ENCODE assay signal across 9 cellular contexts in genomic region chr11:2390871-2391662, GRCh38. TPM values are rescaled to one million over a fixed set of nuclear protein-coding genes. Genes with fewer than 3 reads are reported as not detected.
DNase-seq lines count a peak whose midpoint lies in the region; ATAC-seq and TF ChIP-seq lines count a peak whose summit lies in the region.
"Had no signal": no experiment of that assay in that cellular context is flagged by ENCODE, and none has a peak within 500 bp of the region (broad histone marks: within the 10 kb centered on the region; RNA-seq: fewer than 3 reads in every experiment).

No MANE protein-coding gene starts in this region.

- DNase-seq in AG09309 (ENCODE audit: low read depth) = peak; percentile 13
- DNase-seq in NAMALWA (ENCODE audit: low spot score) = peak; percentile 78
- DNase-seq in choroid plexus epithelial cell (ENCODE audit: low read depth) = peak; percentile 76
- DNase-seq in WERI-Rb-1 = no peak
- no peak for DNase-seq in activated CD4-positive, alpha-beta T cell treated with anti-CD3 and anti-CD28 coated beads for 36 hours
- DNase-seq in foreskin melanocyte = no peak

- no peaks in the 10 kb centered on the region for H3K27me3 Mint-ChIP-seq in activated CD4-positive, alpha-beta T cell treated with anti-CD3 and anti-CD28 coated beads for 36 hours

- H3K36me3 ChIP-seq in mucosa of stomach (ENCODE audit: control insufficient read depth, insufficient read depth, low read length) = peaks cover 4% of the 10 kb centered on the region
- peaks cover 13% of the 10 kb centered on the region for H3K36me3 ChIP-seq in WERI-Rb-1

- no peaks in the 10 kb centered on the region for H3K9me3 Mint-ChIP-seq in activated CD4-positive, alpha-beta T cell treated with anti-CD3 and anti-CD28 coated beads for 36 hours (ENCODE audit: low read depth)

- no peak overlapping the region for H3K27ac Mint-ChIP-seq in activated CD4-positive, alpha-beta T cell treated with anti-CD3 and anti-CD28 coated beads for 36 hours

- TF ChIP-seq CTCF in AG09309 (IDR thresholded peaks at IDR 0.05; ENCODE audit: control insufficient read depth, insufficient read depth, low read depth, low read length, missing control alignments) (no peak), choroid plexus epithelial cell (conservative IDR thresholded peaks at IDR 0.05; ENCODE audit: low read depth, low read length) (no peak), WERI-Rb-1 (IDR thresholded peaks at IDR 0.05; ENCODE audit: low read depth, low read length) (no peak)

- H3K9ac ChIP-seq in mucosa of stomach (ENCODE audit: low read length) = peak overlapping the region; percentile 8

- H3K27me3 ChIP-seq in mucosa of stomach (ENCODE audit: control insufficient read depth, insufficient read depth, low read length) (no peaks in the 10 kb centered on the region), WERI-Rb-1 (ENCODE audit: insufficient read depth, low read depth, severe bottlenecking) (no peaks in the 10 kb centered on the region)

- H3K4me3 ChIP-seq in AG09309 (ENCODE audit: control insufficient read depth, low read depth, low read length) (no peak overlapping the region), choroid plexus epithelial cell (ENCODE audit: low read depth, low read length) (no peak overlapping the region), mucosa of stomach (ENCODE audit: low read length) (no peak overlapping the region), WERI-Rb-1 (ENCODE audit: low read depth, low read length) (no peak overlapping the region)

- H3K4me1 ChIP-seq in mucosa of stomach (ENCODE audit: control insufficient read depth, insufficient read depth, low read length) = peaks cover 30% of the 10 kb centered on the region

- H3K36me3 Mint-ChIP-seq in activated CD4-positive, alpha-beta T cell treated with anti-CD3 and anti-CD28 coated beads for 36 hours (ENCODE audit: low read depth) = peaks cover 3% of the 10 kb centered on the region

- H3K4me3 Mint-ChIP-seq in activated CD4-positive, alpha-beta T cell treated with anti-CD3 and anti-CD28 coated beads for 36 hours = no peak overlapping the region

- ATAC-seq in HG02678 (IDR thresholded peaks at IDR 0.05; ENCODE audit: unreplicated experiment) = no peak
- no peak for ATAC-seq in activated CD4-positive, alpha-beta T cell treated with anti-CD3 and anti-CD28 coated beads for 36 hours

- CTCF ChIA-PET in activated CD4-positive, alpha-beta T cell treated with anti-CD3 and anti-CD28 coated beads for 36 hours (lab: Charles Lee) = interaction anchor here (0.8 kb wide), 1 partner anchor 10 kb away, joined by 3 read pairs; the partner anchor contains the start of gene TSSC4

- intact Hi-C loops in activated CD4-positive, alpha-beta T cell treated with anti-CD3 and anti-CD28 coated beads for 36 hours (cut with DNase I, micrococcal nuclease) = no loop called here

- no peaks in the 10 kb centered on the region for H3K9me3 ChIP-seq in mucosa of stomach (ENCODE audit: control insufficient read depth, low read length)
- no peaks in the 10 kb centered on the region for H3K9me3 ChIP-seq in WERI-Rb-1 (ENCODE audit: severe bottlenecking)

- no peak overlapping the region for H3K27ac ChIP-seq in WERI-Rb-1

- POLR2A ChIA-PET in activated CD4-positive, alpha-beta T cell treated with anti-CD3 and anti-CD28 coated beads for 36 hours (lab: Charles Lee) = no interaction called here

- peaks cover 23% of the 10 kb centered on the region for H3K4me1 Mint-ChIP-seq in activated CD4-positive, alpha-beta T cell treated with anti-CD3 and anti-CD28 coated beads for 36 hours

RNA-seq across cellular contexts. Expression of gene TSSC4, which starts 9.5 kb away (rescaled TPM):
- total RNA-seq in activated CD4-positive, alpha-beta T cell treated with anti-CD3 and anti-CD28 coated beads for 36 hours = 10 to 100 TPM; 19.8 to 38.4 TPM

RNA-seq across cellular contexts. Expression of gene CD81, which starts 14.0 kb away (rescaled TPM):
- total RNA-seq in activated CD4-positive, alpha-beta T cell treated with anti-CD3 and anti-CD28 coated beads for 36 hours = 100 to 1,000 TPM; 118 to 145 TPM

RNA-seq across cellular contexts. Expression of gene TRPM5, which starts 53.2 kb away (rescaled TPM):
- total RNA-seq in activated CD4-positive, alpha-beta T cell treated with anti-CD3 and anti-CD28 coated beads for 36 hours = under 1 TPM in 1 of 2 experiments, not detected in 1; 0.05 TPM
- total RNA-seq: glomerular endothelial cell had no signal

RNA-seq across cellular contexts. Expression of gene KCNQ1, which starts 53.7 kb away (rescaled TPM):
- 10 to 100 TPM in 1 of 2 experiments, 1 to 10 TPM in 1; 9.1 to 10.9 TPM for total RNA-seq in activated CD4-positive, alpha-beta T cell treated with anti-CD3 and anti-CD28 coated beads for 36 hours

Comparison
In these comparisons a context has a peak if more than half of its experiments do, and no peak if none do; other contexts are left out.
1. DNase-seq: peak in AG09309 (single experiment), NAMALWA (single experiment) and choroid plexus epithelial cell (single experiment); none in WERI-Rb-1 (single experiment), activated CD4-positive, alpha-beta T cell treated with anti-CD3 and anti-CD28 coated beads for 36 hours (single experiment) and foreskin melanocyte (single experiment).